In the genomic region with DNA sequence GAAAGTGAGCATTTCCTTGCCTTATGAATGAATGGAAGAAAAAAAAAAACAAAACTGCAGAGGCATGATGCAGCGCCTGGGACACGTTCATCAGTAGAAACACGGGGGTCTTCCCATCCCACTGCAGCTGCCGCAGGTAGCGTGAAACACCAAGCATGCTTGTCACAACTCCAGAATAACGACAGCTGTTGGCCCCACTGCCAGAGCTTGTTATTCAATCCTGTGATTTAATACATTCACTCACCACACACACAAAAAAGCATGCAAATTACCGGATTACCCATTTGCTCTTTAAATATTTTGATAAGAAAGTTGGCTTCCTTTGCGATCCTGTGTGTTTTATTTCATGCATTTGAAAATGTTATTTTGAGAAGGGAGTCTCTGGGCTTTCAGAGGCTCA, we compare ENCODE assay signal across 16 cellular contexts. TPM values are rescaled to one million over a fixed set of nuclear protein-coding genes. Genes with fewer than 3 reads are reported as not detected.
DNase-seq lines count a peak whose midpoint lies in the region; ATAC-seq and TF ChIP-seq lines count a peak whose summit lies in the region.
"Had no signal": no experiment of that assay in that cellular context is flagged by ENCODE, and none has a peak within 500 bp of the region (broad histone marks: within the 10 kb centered on the region; RNA-seq: fewer than 3 reads in every experiment).

No MANE protein-coding gene starts in this region.

- H3K4me3 ChIP-seq in osteoblast (ENCODE audit: insufficient read depth, low read length) = no peak overlapping the region
- H3K4me3 ChIP-seq: upper lobe of left lung had no signal

- CTCF ChIA-PET in activated CD8-positive, alpha-beta T cell treated with anti-CD3 and anti-CD28 coated beads, Interleukin-2, amount 10 ng/mL, durations not matched to agents 7 days and 5 days (lab: Charles Lee) = interaction anchor here (1.6 to 4.4 kb wide), 3 partner anchors 173 to 262 kb away, joined by 4 to 31 read pairs (median 21); no protein-coding TSS in a partner anchor

- no peak overlapping the region for H3K4me2 ChIP-seq in osteoblast (ENCODE audit: insufficient read depth, low read length)

- no peaks in the 10 kb centered on the region for H3K4me1 ChIP-seq in osteoblast (ENCODE audit: insufficient read depth, low read length)
- H3K4me1 ChIP-seq: upper lobe of left lung had no signal

- peak; percentile 18 for DNase-seq in NCI-H2196 (lab: John Stamatoyannopoulos, UW; ENCODE audit: unreplicated experiment)
- no peak for DNase-seq in NCI-H2196 treated with DMSO at 0.1 percent for 48 hours (lab: John Stamatoyannopoulos, UW; ENCODE audit: unreplicated experiment)
- peak; percentile 61 for DNase-seq in NCI-H1092 (lab: John Stamatoyannopoulos, UW)
- DNase-seq in activated CD8-positive, alpha-beta T cell treated with anti-CD3 and anti-CD28 coated beads, Interleukin-2, amount 10 ng/mL, durations not matched to agents 7 days and 5 days = no peak
- DNase-seq in osteoblast (ENCODE audit: insufficient read length, low spot score, missing footprints) = peak; percentile 78
- no peak for DNase-seq in HUDEP-2 (lab: John Stamatoyannopoulos, UW; ENCODE audit: unreplicated experiment in 76 of 76)
- no peak for DNase-seq in iPS-NIHi7 (ENCODE audit: extremely low spot score)
- DNase-seq: 8988T; aorta; CD4-positive, alpha-beta memory T cell; cortex of kidney; stimulated activated CD4-positive, alpha-beta T cell treated with anti-CD3 and anti-CD28 coated beads, Interleukin-2, amount 100 ng/mL, for 48 hours; upper lobe of left lung had no signal

- peaks cover 29% of the 10 kb centered on the region for H3K4me1 Mint-ChIP-seq in activated CD8-positive, alpha-beta T cell treated with anti-CD3 and anti-CD28 coated beads, Interleukin-2, amount 10 ng/mL, durations not matched to agents 7 days and 5 days (ENCODE audit: low read depth)

- H3K36me3 ChIP-seq in osteoblast (ENCODE audit: insufficient read depth, low read length) = no peaks in the 10 kb centered on the region
- H3K36me3 ChIP-seq: upper lobe of left lung had no signal

- H3K27me3 ChIP-seq in osteoblast (ENCODE audit: insufficient read depth, low read length) = no peaks in the 10 kb centered on the region
- H3K27me3 ChIP-seq: upper lobe of left lung had no signal

- H3K27ac Mint-ChIP-seq in activated CD8-positive, alpha-beta T cell treated with anti-CD3 and anti-CD28 coated beads, Interleukin-2, amount 10 ng/mL, durations not matched to agents 7 days and 5 days = peak overlapping the region; percentile 81
- H3K27ac Mint-ChIP-seq: activated T-helper 17 cell treated with anti-CD3 and anti-CD28 coated beads, Interleukin-2, amount 50 U/mL, for 72 hours; T-helper 2 cell treated with Interferon-gamma antibody and Interleukin-4, amounts not matched to agents 5 μg/mL and 100 μg/mL, for 36 hours had no signal

- no peak for TF ChIP-seq CTCF in osteoblast (IDR thresholded peaks at IDR 0.05; ENCODE audit: extremely low read depth, low read depth, low read length)

- no peaks in the 10 kb centered on the region for H3K9me3 Mint-ChIP-seq in activated CD8-positive, alpha-beta T cell treated with anti-CD3 and anti-CD28 coated beads, Interleukin-2, amount 10 ng/mL, durations not matched to agents 7 days and 5 days (ENCODE audit: insufficient read depth)
- H3K9me3 Mint-ChIP-seq: activated T-helper 17 cell treated with anti-CD3 and anti-CD28 coated beads, Interleukin-2, amount 50 U/mL, for 72 hours; T-helper 2 cell treated with Interferon-gamma antibody and Interleukin-4, amounts not matched to agents 5 μg/mL and 100 μg/mL, for 36 hours had no signal

- POLR2A ChIA-PET in activated CD8-positive, alpha-beta T cell treated with anti-CD3 and anti-CD28 coated beads, Interleukin-2, amount 10 ng/mL, durations not matched to agents 7 days and 5 days (lab: Charles Lee) = no interaction called here

- H4K20me1 ChIP-seq in osteoblast (ENCODE audit: insufficient read depth, low read length) = no peaks in the 10 kb centered on the region

- no peak overlapping the region for H3K27ac ChIP-seq in osteoblast (ENCODE audit: low read depth, low read length)
- H3K27ac ChIP-seq: upper lobe of left lung had no signal

- ATAC-seq in activated CD8-positive, alpha-beta T cell treated with anti-CD3 and anti-CD28 coated beads, Interleukin-2, amount 10 ng/mL, durations not matched to agents 7 days and 5 days = no peak
- no peak for ATAC-seq in GM19324 (IDR thresholded peaks at IDR 0.05; ENCODE audit: low FRiP score, unreplicated experiment)
- ATAC-seq: activated T-helper 17 cell treated with anti-CD3 and anti-CD28 coated beads, Interleukin-2, amount 50 U/mL, for 72 hours had no signal

- no peaks in the 10 kb centered on the region for H3K36me3 Mint-ChIP-seq in activated CD8-positive, alpha-beta T cell treated with anti-CD3 and anti-CD28 coated beads, Interleukin-2, amount 10 ng/mL, durations not matched to agents 7 days and 5 days (ENCODE audit: low read depth)
- H3K36me3 Mint-ChIP-seq: CD4-positive, alpha-beta memory T cell had no signal

- H2AFZ ChIP-seq in osteoblast (ENCODE audit: low read length) = no peak overlapping the region

- H3K4me3 Mint-ChIP-seq in activated CD8-positive, alpha-beta T cell treated with anti-CD3 and anti-CD28 coated beads, Interleukin-2, amount 10 ng/mL, durations not matched to agents 7 days and 5 days = no peak overlapping the region
- H3K4me3 Mint-ChIP-seq: activated T-helper 17 cell treated with anti-CD3 and anti-CD28 coated beads, Interleukin-2, amount 50 U/mL, for 72 hours; T-helper 2 cell treated with Interferon-gamma antibody and Interleukin-4, amounts not matched to agents 5 μg/mL and 100 μg/mL, for 36 hours had no signal

- H3K9me3 ChIP-seq in osteoblast (ENCODE audit: low read depth, low read length) = no peaks in the 10 kb centered on the region
- H3K9me3 ChIP-seq: upper lobe of left lung had no signal

- no peaks in the 10 kb centered on the region for H3K79me2 ChIP-seq in osteoblast (ENCODE audit: insufficient read depth, low read length)

- no peaks in the 10 kb centered on the region for H3K27me3 Mint-ChIP-seq in activated CD8-positive, alpha-beta T cell treated with anti-CD3 and anti-CD28 coated beads, Interleukin-2, amount 10 ng/mL, durations not matched to agents 7 days and 5 days (ENCODE audit: low read depth)
- H3K27me3 Mint-ChIP-seq: activated T-helper 17 cell treated with anti-CD3 and anti-CD28 coated beads, Interleukin-2, amount 50 U/mL, for 72 hours; CD4-positive, alpha-beta memory T cell had no signal

RNA-seq across cellular contexts. Expression of a gene that starts 48.5 kb away (rescaled TPM):
- total RNA-seq in activated CD8-positive, alpha-beta T cell treated with anti-CD3 and anti-CD28 coated beads, Interleukin-2, amount 10 ng/mL, durations not matched to agents 7 days and 5 days = 10 to 100 TPM; 17.9 to 18.1 TPM
- total RNA-seq in osteoblast = 27.1 and 32.7 TPM in 2 replicates

Comparison
In these comparisons a context has a peak if more than half of its experiments do, and no peak if none do; other contexts are left out.
1. DNase-seq: peak in NCI-H2196 (single experiment), NCI-H1092 (single experiment) and osteoblast (single experiment); none in NCI-H2196 treated with DMSO at 0.1 percent for 48 hours (single experiment), activated CD8-positive, alpha-beta T cell treated with anti-CD3 and anti-CD28 coated beads, Interleukin-2, amount 10 ng/mL, durations not matched to agents 7 days and 5 days (single experiment), HUDEP-2 (0 of 76) and iPS-NIHi7 (single experiment).